8 cellular contexts compared by ENCODE assay signal in the genomic region with DNA sequence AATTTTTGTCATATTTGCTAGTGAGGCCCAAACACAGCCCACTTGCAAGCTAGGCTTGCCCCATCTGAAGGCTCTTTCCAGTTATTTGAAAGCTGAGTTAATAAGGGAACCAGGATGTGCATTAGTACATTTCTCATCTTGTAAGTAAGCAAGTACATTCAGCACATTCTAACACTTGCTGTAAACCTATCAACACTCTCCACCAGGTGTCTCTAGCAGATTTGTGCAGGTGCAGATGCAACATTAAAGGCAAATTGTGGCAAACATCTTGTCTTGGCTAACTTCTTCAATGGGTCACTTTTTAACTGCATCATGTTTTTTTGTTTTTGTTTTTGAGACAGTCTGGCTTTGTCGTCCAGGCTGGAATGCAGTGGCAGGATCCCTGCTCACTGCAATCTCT. TPM values are rescaled to one million over a fixed set of nuclear protein-coding genes. Genes with fewer than 3 reads are reported as not detected.
DNase-seq lines count a peak whose midpoint lies in the region; ATAC-seq and TF ChIP-seq lines count a peak whose summit lies in the region.

No MANE protein-coding gene starts in this region.

- H3K9me3 Mint-ChIP-seq in mesothelial cell of epicardium: no peaks in the 10 kb centered on the region

- DNase-seq in SIG-M5 treated with dmso at 0.1 percent for 504 hours (lab: John Stamatoyannopoulos, UW; ENCODE audit: unreplicated experiment) (peak; percentile 21), SIG-M5 (lab: John Stamatoyannopoulos, UW) (no peak), NOMO-1 treated with dmso at 0.1 percent for 144 hours (lab: John Stamatoyannopoulos, UW; ENCODE audit: unreplicated experiment) (peak; percentile 13), mesothelial cell of epicardium (ENCODE audit: low spot score in 2 of 2, unreplicated experiment in 2 of 2) (no peak), T-helper 9 cell (no peak)
- DNase-seq in central memory CD4-positive, alpha-beta T cell: peak; percentile 57

- H3K27ac Mint-ChIP-seq in mesothelial cell of epicardium: no peak overlapping the region

- ATAC-seq in GM19395 (IDR thresholded peaks at IDR 0.05; ENCODE audit: unreplicated experiment): peak; percentile 86
- peak; percentile 84 for ATAC-seq in HG03521 (IDR thresholded peaks at IDR 0.05; ENCODE audit: unreplicated experiment)

- H3K27me3 Mint-ChIP-seq in mesothelial cell of epicardium (ENCODE audit: low read depth): no peaks in the 10 kb centered on the region

- no peak overlapping the region for H3K4me3 Mint-ChIP-seq in mesothelial cell of epicardium

- peak; percentile 32 for TF ChIP-seq CTCF in mesothelial cell of epicardium (IDR thresholded peaks at IDR 0.05; ENCODE audit: unreplicated experiment)

- peaks cover 8% of the 10 kb centered on the region for H3K4me1 Mint-ChIP-seq in mesothelial cell of epicardium

- H3K36me3 Mint-ChIP-seq in mesothelial cell of epicardium: no peaks in the 10 kb centered on the region

RNA-seq across cellular contexts. Expression of gene MFSD6, which starts 25.3 kb away (rescaled TPM):
- 10.9 to 12.6 TPM (median 11.7 TPM) in 3 replicates for total RNA-seq in mesothelial cell of epicardium

RNA-seq across cellular contexts. Expression of gene INPP1, which starts 39.5 kb away (rescaled TPM):
- 18.4 to 20.6 TPM (median 20.3 TPM) in 3 replicates for total RNA-seq in mesothelial cell of epicardium

Comparison
In these comparisons a context has a peak if more than half of its experiments do, and no peak if none do; other contexts are left out.
1. DNase-seq: peak in SIG-M5 treated with dmso at 0.1 percent for 504 hours (single experiment), NOMO-1 treated with dmso at 0.1 percent for 144 hours (single experiment) and central memory CD4-positive, alpha-beta T cell (single experiment); none in SIG-M5 (single experiment), mesothelial cell of epicardium (0 of 2) and T-helper 9 cell (single experiment).